ENCODE assay signal across 8 cellular contexts in the genomic region with DNA sequence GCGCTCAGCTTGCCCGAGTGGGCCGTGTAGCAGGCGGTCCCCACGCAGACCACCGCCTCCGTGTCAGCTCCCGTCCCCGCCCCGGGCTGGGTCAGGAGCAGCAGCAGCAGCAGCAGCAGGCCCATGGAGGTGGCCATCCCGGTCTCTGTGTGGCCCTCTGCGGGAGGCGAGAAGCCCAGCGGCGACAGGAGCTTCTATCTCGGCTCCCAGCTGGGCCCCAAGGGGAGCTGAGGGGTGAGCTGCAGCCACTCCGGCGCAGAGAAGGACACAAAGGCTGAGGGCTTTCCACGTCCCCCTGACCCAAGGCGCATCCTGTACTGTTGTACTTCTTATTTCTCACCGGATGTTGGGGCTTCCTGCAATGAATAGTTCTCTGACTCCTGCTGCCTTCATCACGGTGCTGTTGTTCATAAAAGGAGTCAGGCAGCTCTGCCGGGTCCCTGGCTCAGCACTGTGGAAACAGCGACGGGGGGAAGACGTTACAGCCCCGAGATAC. TPM values are rescaled to one million over a fixed set of nuclear protein-coding genes. Genes with fewer than 3 reads are reported as not detected.
DNase-seq lines count a peak whose midpoint lies in the region; ATAC-seq and TF ChIP-seq lines count a peak whose summit lies in the region.

A gene with protein sequence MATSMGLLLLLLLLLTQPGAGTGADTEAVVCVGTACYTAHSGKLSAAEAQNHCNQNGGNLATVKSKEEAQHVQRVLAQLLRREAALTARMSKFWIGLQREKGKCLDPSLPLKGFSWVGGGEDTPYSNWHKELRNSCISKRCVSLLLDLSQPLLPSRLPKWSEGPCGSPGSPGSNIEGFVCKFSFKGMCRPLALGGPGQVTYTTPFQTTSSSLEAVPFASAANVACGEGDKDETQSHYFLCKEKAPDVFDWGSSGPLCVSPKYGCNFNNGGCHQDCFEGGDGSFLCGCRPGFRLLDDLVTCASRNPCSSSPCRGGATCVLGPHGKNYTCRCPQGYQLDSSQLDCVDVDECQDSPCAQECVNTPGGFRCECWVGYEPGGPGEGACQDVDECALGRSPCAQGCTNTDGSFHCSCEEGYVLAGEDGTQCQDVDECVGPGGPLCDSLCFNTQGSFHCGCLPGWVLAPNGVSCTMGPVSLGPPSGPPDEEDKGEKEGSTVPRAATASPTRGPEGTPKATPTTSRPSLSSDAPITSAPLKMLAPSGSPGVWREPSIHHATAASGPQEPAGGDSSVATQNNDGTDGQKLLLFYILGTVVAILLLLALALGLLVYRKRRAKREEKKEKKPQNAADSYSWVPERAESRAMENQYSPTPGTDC (minus strand): TSS at position 269 of the 496 bp plus-strand sequence. CDS start 132 bp downstream, at position 137.

- H3K9me3 Mint-ChIP-seq in natural killer cell treated with Interleukin-12 subunit alpha and Interleukin-12 subunit beta and Interleukin-15 and Interleukin-18, amount 100 ng/mL, for 72 hours: no peaks in the 10 kb centered on the region
- H3K9me3 Mint-ChIP-seq in mesothelial cell of epicardium: no peaks in the 10 kb centered on the region

- no peak for TF ChIP-seq CTCF in GM10248 (IDR thresholded peaks at IDR 0.05; ENCODE audit: control extremely low read depth, extremely low read depth, low read depth, missing control alignments)
- no peak for TF ChIP-seq CTCF in mesothelial cell of epicardium (IDR thresholded peaks at IDR 0.05; ENCODE audit: unreplicated experiment)

- peak; percentile 71 for ATAC-seq in HG03432 (IDR thresholded peaks at IDR 0.05; ENCODE audit: unreplicated experiment)
- peak; percentile 94 for ATAC-seq in natural killer cell treated with Interleukin-12 subunit alpha and Interleukin-12 subunit beta and Interleukin-15 and Interleukin-18, amount 100 ng/mL, for 72 hours

- H3K4me3 Mint-ChIP-seq in natural killer cell treated with Interleukin-12 subunit alpha and Interleukin-12 subunit beta and Interleukin-15 and Interleukin-18, amount 100 ng/mL, for 72 hours: peak within 1 kb of the TSS; percentile 85
- no peak within 1 kb of the TSS for H3K4me3 Mint-ChIP-seq in mesothelial cell of epicardium

- no peaks in the 10 kb centered on the region for H3K36me3 Mint-ChIP-seq in natural killer cell treated with Interleukin-12 subunit alpha and Interleukin-12 subunit beta and Interleukin-15 and Interleukin-18, amount 100 ng/mL, for 72 hours
- H3K36me3 Mint-ChIP-seq in mesothelial cell of epicardium: no peaks in the 10 kb centered on the region

- H3K4me1 Mint-ChIP-seq in natural killer cell treated with Interleukin-12 subunit alpha and Interleukin-12 subunit beta and Interleukin-15 and Interleukin-18, amount 100 ng/mL, for 72 hours (ENCODE audit: low read depth in 2 of 2): peaks cover 45 to 54% of the 10 kb centered on the region in 2 donors
- peaks cover 11% of the 10 kb centered on the region for H3K4me1 Mint-ChIP-seq in mesothelial cell of epicardium

- DNase-seq in GM10248 (ENCODE audit: extremely low spot score): peak; percentile 44
- DNase-seq in dermis blood vessel endothelial cell: peak; percentile 96
- peak; percentile 76 for DNase-seq in natural killer cell treated with Interleukin-12 subunit alpha and Interleukin-12 subunit beta and Interleukin-15 and Interleukin-18, amount 100 ng/mL, for 72 hours (ENCODE audit: low spot score)
- DNase-seq in D341Med (ENCODE audit: low spot score): no peak
- no peak for DNase-seq in cerebellar cortex (ENCODE audit: low spot score)
- no peak for DNase-seq in mesothelial cell of epicardium (ENCODE audit: low spot score in 2 of 2, unreplicated experiment in 2 of 2)
- no peak for DNase-seq in HuH-7 (ENCODE audit: low spot score)

- CTCF ChIA-PET in GM10248 (lab: Yijun Ruan, JAX): interaction anchor here (0.7 to 2.4 kb wide), 4 partner anchors 10 to 149 kb away, joined by 3 to 6 read pairs (median 5); no protein-coding TSS in a partner anchor

- POLR2A ChIA-PET in GM10248 (lab: Yijun Ruan, JAX): no interaction called here

- peaks cover 0 to 2% of the 10 kb centered on the region in 2 donors for H3K27me3 Mint-ChIP-seq in natural killer cell treated with Interleukin-12 subunit alpha and Interleukin-12 subunit beta and Interleukin-15 and Interleukin-18, amount 100 ng/mL, for 72 hours
- peaks cover 11% of the 10 kb centered on the region for H3K27me3 Mint-ChIP-seq in mesothelial cell of epicardium (ENCODE audit: low read depth)

- peak within 1 kb of the TSS; percentile 95 to 97 for H3K27ac Mint-ChIP-seq in natural killer cell treated with Interleukin-12 subunit alpha and Interleukin-12 subunit beta and Interleukin-15 and Interleukin-18, amount 100 ng/mL, for 72 hours
- H3K27ac Mint-ChIP-seq in mesothelial cell of epicardium: no peak within 1 kb of the TSS

RNA-seq across cellular contexts. Expression of the gene that starts here (rescaled TPM):
- total RNA-seq in dermis blood vessel endothelial cell (361 and 441 TPM in 2 replicates), mesothelial cell of epicardium (0.07 to 0.09 TPM (median 0.09 TPM) in 3 replicates)
- total RNA-seq in natural killer cell treated with Interleukin-12 subunit alpha and Interleukin-12 subunit beta and Interleukin-15 and Interleukin-18, amount 100 ng/mL, for 72 hours: 10 to 100 TPM; 13.7 to 16.8 TPM

Comparison
In these comparisons a context has a peak if more than half of its experiments do, and no peak if none do; other contexts are left out.
1. RNA of the gene that starts here (total RNA-seq): 361 to 441 TPM in dermis blood vessel endothelial cell; 13.7 to 16.8 TPM in natural killer cell treated with Interleukin-12 subunit alpha and Interleukin-12 subunit beta and Interleukin-15 and Interleukin-18, amount 100 ng/mL, for 72 hours and 0.07 to 0.09 TPM in mesothelial cell of epicardium; every median in the first group is over 10 times any median in the second.
2. DNase-seq: peak in GM10248 (single experiment), dermis blood vessel endothelial cell (single experiment) and natural killer cell treated with Interleukin-12 subunit alpha and Interleukin-12 subunit beta and Interleukin-15 and Interleukin-18, amount 100 ng/mL, for 72 hours (single experiment); none in D341Med (single experiment), cerebellar cortex (single experiment), mesothelial cell of epicardium (0 of 2) and HuH-7 (single experiment).